In genomic region chr16:28824548-28824973, GRCh38 we compare ENCODE assay signal across 8 cellular contexts. TPM values are rescaled to one million over a fixed set of nuclear protein-coding genes. Genes with fewer than 3 reads are reported as not detected.
DNase-seq lines count a peak whose midpoint lies in the region; TF ChIP-seq lines count a peak whose summit lies in the region.

No MANE protein-coding gene starts in this region.

- TF ChIP-seq CTCF in GM12865 (IDR thresholded peaks at IDR 0.05; ENCODE audit: insufficient read depth, low read depth, low read length, missing control alignments) (no peak), WERI-Rb-1 (IDR thresholded peaks at IDR 0.05; ENCODE audit: low read depth, low read length) (no peak), fibroblast of villous mesenchyme (IDR thresholded peaks at IDR 0.05; ENCODE audit: insufficient read depth, low read depth, low read length) (no peak), sigmoid colon (IDR thresholded peaks at IDR 0.05) (no peak)

- no peak for TF ChIP-seq EP300 in sigmoid colon (IDR thresholded peaks at IDR 0.05)

- H3K27me3 ChIP-seq in WERI-Rb-1 (ENCODE audit: insufficient read depth, low read depth, severe bottlenecking) (no peaks in the 10 kb centered on the region), sigmoid colon (no peaks in the 10 kb centered on the region)

- H3K27ac ChIP-seq in WERI-Rb-1 (peak overlapping the region; percentile 98), sigmoid colon (peak overlapping the region; percentile 97 to 100 (median 100))

- H3K4me1 ChIP-seq in sigmoid colon: peaks cover 0 to 25% (median 24%) of the 10 kb centered on the region in 4 donors

- H3K4me3 ChIP-seq in GM12865 (ENCODE audit: low read depth, low read length) (peak overlapping the region; percentile 65), WERI-Rb-1 (ENCODE audit: low read depth, low read length) (peak overlapping the region; percentile 92), fibroblast of villous mesenchyme (ENCODE audit: low read depth, low read length) (peak overlapping the region; percentile 91), sigmoid colon (peak overlapping the region; percentile 92 to 100 (median 98))

- intact Hi-C loops in sigmoid colon (cut with DNase I): loop anchor here (2.0 kb wide), 1 partner anchor 20 kb away; no protein-coding TSS in a partner anchor

- no peak for TF ChIP-seq POLR2A in sigmoid colon (IDR thresholded peaks at IDR 0.05)

- DNase-seq in GM12865 (ENCODE audit: low read depth) (no peak), WERI-Rb-1 (no peak), fibroblast of villous mesenchyme (ENCODE audit: low read depth) (no peak), sigmoid colon (no peak), OCI-M2 (lab: John Stamatoyannopoulos, UW; ENCODE audit: unreplicated experiment) (no peak), superior temporal gyrus (ENCODE audit: extremely low spot score) (no peak), 8988T (no peak)
- DNase-seq in NK-92 treated with Interleukin-12 subunit alpha and Interleukin-12 subunit beta, amount 100 ng/mL, for 24 hours (lab: John Stamatoyannopoulos, UW): no peak

- H3K36me3 ChIP-seq in WERI-Rb-1: peaks cover 65% of the 10 kb centered on the region
- H3K36me3 ChIP-seq in sigmoid colon: peaks cover 4 to 43% (median 37%) of the 10 kb centered on the region in 4 donors

- 17 to 25% methylated on average over 8 of the region's 8 CpGs for WGBS in sigmoid colon, 2 donors

- H3K9me3 ChIP-seq in WERI-Rb-1 (ENCODE audit: severe bottlenecking) (no peaks in the 10 kb centered on the region), sigmoid colon (no peaks in the 10 kb centered on the region)

RNA-seq across cellular contexts. Expression of gene ATXN2L, which starts 1.8 kb away (rescaled TPM):
- 51.4 and 60.2 TPM in 2 replicates for total RNA-seq in fibroblast of villous mesenchyme
- 10 to 100 TPM; 40.2 to 75.1 (median 52.2) TPM for total RNA-seq in sigmoid colon
- polyA plus RNA-seq in sigmoid colon: 10 to 100 TPM; 25.9 to 89.9 (median 30.0) TPM

RNA-seq across cellular contexts. Expression of gene TUFM, which starts 21.6 kb away (rescaled TPM):
- total RNA-seq in fibroblast of villous mesenchyme: 89.5 and 94.6 TPM in 2 replicates
- total RNA-seq in sigmoid colon: 100 to 1,000 TPM in 1 of 4 donors, 10 to 100 TPM in 3; 75.3 to 115 (median 89.8) TPM
- polyA plus RNA-seq in sigmoid colon: 100 to 1,000 TPM; 102 to 289 (median 151) TPM

RNA-seq across cellular contexts. Expression of gene SH2B1, which starts 39.1 kb away (rescaled TPM):
- total RNA-seq in fibroblast of villous mesenchyme: 16.4 and 19.4 TPM in 2 replicates
- total RNA-seq in sigmoid colon: 10 to 100 TPM; 23.5 to 50.4 (median 24.7) TPM
- 10 to 100 TPM; 29.1 to 51.4 (median 36.0) TPM for polyA plus RNA-seq in sigmoid colon

RNA-seq across cellular contexts. Expression of gene ATP2A1, which starts 53.7 kb away (rescaled TPM):
- total RNA-seq in fibroblast of villous mesenchyme (under 0.01 and 0.43 TPM in 2 replicates), sigmoid colon (under 1 TPM in 2 of 4 donors, not detected in 2; 0.36 to 0.49 TPM)
- polyA plus RNA-seq in sigmoid colon: 1 to 10 TPM in 2 of 3 donors, not detected in 1; 1.2 to 1.6 TPM
